ENCODE assay signal across 1 cellular context in genomic region chr2:44705356-44705755, GRCh38.
TF ChIP-seq lines count a peak whose summit lies in the region.

No MANE protein-coding gene starts in this region.

TF ChIP-seq in SK-N-SH, 30 proteins besides CTCF, POLR2A, EP300 and RAD21 (continued from another document):
- TF ChIP-seq TAF1 (IDR thresholded peaks at IDR 0.05; ENCODE audit: borderline replicate concordance, low read depth, low read length) (no peak), USF2 (IDR thresholded peaks at IDR 0.05; ENCODE audit: borderline replicate concordance, low read depth, low read length) (no peak), SIN3A (IDR thresholded peaks at IDR 0.05; ENCODE audit: borderline replicate concordance, low read depth, low read length) (no peak), MEF2A (IDR thresholded peaks at IDR 0.05; ENCODE audit: borderline replicate concordance, low read depth) (no peak), RXRA (IDR thresholded peaks at IDR 0.05; ENCODE audit: borderline replicate concordance, low read depth) (no peak), PBX3 (IDR thresholded peaks at IDR 0.05) (no peak), CHD2 (IDR thresholded peaks at IDR 0.05; ENCODE audit: low read length, partially characterized antibody) (no peak), TEAD4 (IDR thresholded peaks at IDR 0.05; ENCODE audit: borderline replicate concordance, insufficient read depth) (no peak), GATA2 (CRISPR knock-in tag; IDR thresholded peaks at IDR 0.05) (no peak), SMC3 (IDR thresholded peaks at IDR 0.05; ENCODE audit: low read depth, low read length) (no peak)
- TF ChIP-seq, protein P1, sequence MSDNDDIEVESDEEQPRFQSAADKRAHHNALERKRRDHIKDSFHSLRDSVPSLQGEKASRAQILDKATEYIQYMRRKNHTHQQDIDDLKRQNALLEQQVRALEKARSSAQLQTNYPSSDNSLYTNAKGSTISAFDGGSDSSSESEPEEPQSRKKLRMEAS (IDR thresholded peaks at IDR 0.05; ENCODE audit: low read depth) = no peak
